Comparison of ENCODE assay signal across 8 cellular contexts in genomic region chr12:24561411-24561871, GRCh38.
DNase-seq lines count a peak whose midpoint lies in the region; ATAC-seq, FAIRE-seq and TF ChIP-seq lines count a peak whose summit lies in the region.

No MANE protein-coding gene starts in this region.

- H3K27me3 ChIP-seq in muscle layer of duodenum (ENCODE audit: low read depth, low read length) = no peaks in the 10 kb centered on the region

- peak overlapping the region; percentile 66 for H3K4me3 ChIP-seq in epithelial cell of proximal tubule (ENCODE audit: low read depth, low read length)
- H3K4me3 ChIP-seq in muscle layer of duodenum (ENCODE audit: low read depth in 1 of 2, low read length in 2 of 2) = peak overlapping the region; percentile 80 to 93

- DNase-seq in GM13977 (ENCODE audit: low spot score) (peak; percentile 26), RCC 7860 (ENCODE audit: low spot score) (peak; percentile 9), epithelial cell of proximal tubule (ENCODE audit: low read depth) (no peak), NCI-H2171 (lab: John Stamatoyannopoulos, UW) (no peak), SHP77 treated with DMSO at 0.1 percent for 48 hours (lab: John Stamatoyannopoulos, UW) (no peak)

- TF ChIP-seq CTCF in GM13977 (IDR thresholded peaks at IDR 0.05; ENCODE audit: extremely low read depth, insufficient read depth, missing control alignments) (no peak), epithelial cell of proximal tubule (conservative IDR thresholded peaks at IDR 0.05; ENCODE audit: low read depth, low read length) (no peak)

- FAIRE-seq in RCC 7860 (lab: Jason Lieb, UNC) = no peak

- in situ Hi-C loops in GM13977 (cut with MboI; ENCODE audit: low pct_unique_long_range_greater_than_20kb, low sequenced_read_pairs, unreplicated experiment) = no loop called here

- no peaks in the 10 kb centered on the region for H3K36me3 ChIP-seq in muscle layer of duodenum (ENCODE audit: control insufficient read depth in 1 of 2, insufficient read depth in 2 of 2, low read length in 2 of 2)

- peak overlapping the region; percentile 39 for H3K27ac ChIP-seq in muscle layer of duodenum (ENCODE audit: low read length)

- ATAC-seq in HG03342 (IDR thresholded peaks at IDR 0.05; ENCODE audit: unreplicated experiment) (no peak), GM21447 (IDR thresholded peaks at IDR 0.05; ENCODE audit: unreplicated experiment) (no peak)

- no peaks in the 10 kb centered on the region for H3K9me3 ChIP-seq in muscle layer of duodenum (ENCODE audit: control insufficient read depth in 1 of 2, low read length in 2 of 2)

- peaks cover 0 to 9% of the 10 kb centered on the region in 2 donors for H3K4me1 ChIP-seq in muscle layer of duodenum (ENCODE audit: control insufficient read depth in 1 of 2, insufficient read depth in 2 of 2, low read length in 2 of 2)

Comparison
In these comparisons a context has a peak if more than half of its experiments do, and no peak if none do; other contexts are left out.
1. DNase-seq: peak in GM13977 (single experiment) and RCC 7860 (single experiment); none in epithelial cell of proximal tubule (single experiment), NCI-H2171 (single experiment) and SHP77 treated with DMSO at 0.1 percent for 48 hours (single experiment).